ENCODE assay signal across 12 cellular contexts in the genomic region with DNA sequence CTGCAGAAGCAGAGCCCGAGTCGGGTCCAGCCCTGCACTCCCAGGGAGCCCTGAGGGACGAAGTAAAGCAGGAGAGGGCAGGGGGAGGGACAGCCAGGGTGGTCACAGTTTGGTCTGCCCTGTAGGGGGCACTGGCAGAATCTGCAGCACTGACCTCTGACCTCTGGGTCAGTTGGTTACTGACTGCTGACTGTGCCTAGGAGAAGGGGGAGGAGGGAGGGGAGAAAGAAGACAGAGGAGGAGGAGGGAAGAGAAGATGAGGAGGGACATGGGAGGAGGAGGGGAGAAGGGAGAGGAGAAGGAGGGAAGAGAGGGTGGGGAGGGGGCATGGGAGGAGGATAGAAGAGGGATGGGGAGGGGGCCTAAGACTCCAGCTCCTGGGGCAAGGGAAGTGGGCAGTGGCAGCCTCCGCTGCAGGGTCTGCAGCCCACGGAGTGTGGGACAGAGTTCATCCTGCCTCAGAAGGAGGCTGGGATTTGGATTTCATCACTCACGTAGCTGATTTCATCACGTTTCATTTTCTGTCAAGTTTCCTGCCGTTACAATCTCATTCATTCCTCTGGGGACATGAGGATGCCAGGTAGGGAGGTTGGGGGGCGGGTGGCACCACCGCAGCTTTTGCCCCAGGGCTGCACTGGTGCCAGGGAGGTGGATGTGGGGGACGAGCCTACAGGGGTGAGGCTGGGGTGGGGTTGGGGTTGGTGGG. TPM values are rescaled to one million over a fixed set of nuclear protein-coding genes. Genes with fewer than 3 reads are reported as not detected.
DNase-seq lines count a peak whose midpoint lies in the region; ATAC-seq and TF ChIP-seq lines count a peak whose summit lies in the region.
"Had no signal": no experiment of that assay in that cellular context is flagged by ENCODE, and none has a peak within 500 bp of the region (broad histone marks: within the 10 kb centered on the region; RNA-seq: fewer than 3 reads in every experiment).

No MANE protein-coding gene starts in this region.

- no peaks in the 10 kb centered on the region for H3K36me3 Mint-ChIP-seq in activated naive CD4-positive, alpha-beta T cell treated with anti-CD3 and anti-CD28 coated beads for 36 hours (ENCODE audit: low read depth)

- peak overlapping the region; percentile 94 for H3K27ac ChIP-seq in substantia nigra (ENCODE audit: low read depth, low read length, poor library complexity, severe bottlenecking)
- H3K27ac ChIP-seq: psoas muscle had no signal

- no peak for ATAC-seq in GM19035 (IDR thresholded peaks at IDR 0.05; ENCODE audit: unreplicated experiment)
- ATAC-seq: psoas muscle, T-helper 17 cell had no signal

- H3K4me3 Mint-ChIP-seq in activated naive CD4-positive, alpha-beta T cell treated with anti-CD3 and anti-CD28 coated beads for 36 hours = peak overlapping the region; percentile 8
- H3K4me3 Mint-ChIP-seq: B cell, T-helper 17 cell had no signal

- H3K9me3 Mint-ChIP-seq in activated naive CD4-positive, alpha-beta T cell treated with anti-CD3 and anti-CD28 coated beads for 36 hours = no peaks in the 10 kb centered on the region

- no peak overlapping the region for H3K27ac Mint-ChIP-seq in activated naive CD4-positive, alpha-beta T cell treated with anti-CD3 and anti-CD28 coated beads for 36 hours
- H3K27ac Mint-ChIP-seq: B cell, T-helper 17 cell had no signal

- H3K27me3 Mint-ChIP-seq in activated naive CD4-positive, alpha-beta T cell treated with anti-CD3 and anti-CD28 coated beads for 36 hours (ENCODE audit: low read depth) = no peaks in the 10 kb centered on the region

- CTCF ChIA-PET in activated naive CD4-positive, alpha-beta T cell treated with anti-CD3 and anti-CD28 coated beads for 36 hours (lab: Charles Lee) = no interaction called here

- H3K4me3 ChIP-seq in choroid plexus epithelial cell (ENCODE audit: low read depth, low read length) = no peak overlapping the region
- H3K4me3 ChIP-seq: psoas muscle had no signal

- intact Hi-C loops in activated naive CD4-positive, alpha-beta T cell treated with anti-CD3 and anti-CD28 coated beads for 36 hours (cut with micrococcal nuclease) = no loop called here
- intact Hi-C loops in posterior cingulate gyrus (cut with DNase I) = no loop called here
- intact Hi-C loops in posterior vena cava (cut with DNase I) = no loop called here

- peak; percentile 26 for TF ChIP-seq CTCF in choroid plexus epithelial cell (conservative IDR thresholded peaks at IDR 0.05; ENCODE audit: low read depth, low read length)

- no peak for DNase-seq in activated naive CD4-positive, alpha-beta T cell treated with anti-CD3 and anti-CD28 coated beads for 36 hours
- no peak for DNase-seq in activated naive CD4-positive, alpha-beta T cell treated with Interleukin-2 at 50 U/mL for 16 hours
- peak; percentile 59 for DNase-seq in NOMO-1 treated with DMSO at 0.1 percent for 48 hours (lab: John Stamatoyannopoulos, UW; ENCODE audit: unreplicated experiment)
- DNase-seq in choroid plexus epithelial cell (ENCODE audit: low read depth) = peak; percentile 66
- no peak for DNase-seq in substantia nigra (lab: John Stamatoyannopoulos, UW)
- DNase-seq in posterior cingulate gyrus = no peak
- no peak for DNase-seq in posterior vena cava (ENCODE audit: low spot score)
- DNase-seq: psoas muscle, T-helper 17 cell had no signal

- peaks cover 4% of the 10 kb centered on the region for H3K4me1 Mint-ChIP-seq in activated naive CD4-positive, alpha-beta T cell treated with anti-CD3 and anti-CD28 coated beads for 36 hours (ENCODE audit: low read depth)
- H3K4me1 Mint-ChIP-seq: B cell had no signal

RNA-seq across cellular contexts. Expression of a gene that starts 55.2 kb away (rescaled TPM):
- under 1 TPM; 0.17 to 0.29 TPM for total RNA-seq in activated naive CD4-positive, alpha-beta T cell treated with anti-CD3 and anti-CD28 coated beads for 36 hours
- total RNA-seq in posterior vena cava = under 1 TPM; 0.14 to 0.29 TPM
- total RNA-seq: B cell, endothelial cell of umbilical vein, T-helper 17 cell had no signal

Comparison
In these comparisons a context has a peak if more than half of its experiments do, and no peak if none do; other contexts are left out.
1. DNase-seq: peak in NOMO-1 treated with DMSO at 0.1 percent for 48 hours (single experiment) and choroid plexus epithelial cell (single experiment); none in activated naive CD4-positive, alpha-beta T cell treated with anti-CD3 and anti-CD28 coated beads for 36 hours (single experiment), activated naive CD4-positive, alpha-beta T cell treated with Interleukin-2 at 50 U/mL for 16 hours (single experiment), substantia nigra (0 of 49), posterior cingulate gyrus (0 of 10) and posterior vena cava (single experiment).